In genomic region chr1:44786841-44787426, GRCh38 we compare ENCODE assay signal across 10 cellular contexts. TPM values are rescaled to one million over a fixed set of nuclear protein-coding genes. Genes with fewer than 3 reads are reported as not detected.
DNase-seq lines count a peak whose midpoint lies in the region; ATAC-seq and TF ChIP-seq lines count a peak whose summit lies in the region.
"Had no signal": no experiment of that assay in that cellular context is flagged by ENCODE, and none has a peak within 500 bp of the region (broad histone marks: within the 10 kb centered on the region; RNA-seq: fewer than 3 reads in every experiment).

No MANE protein-coding gene starts in this region.

- peak overlapping the region; percentile 63 for H3K9ac ChIP-seq in HUES64 (ENCODE audit: low read depth, low read length)

- WGBS in HUES64, result 83% methylated on average over 9 of the region's 9 CpGs

- no peaks in the 10 kb centered on the region for H3K27me3 ChIP-seq in BE2C
- H3K27me3 ChIP-seq in HUES64 (ENCODE audit: insufficient read depth, low read length), result peaks cover 11% of the 10 kb centered on the region
- H3K27me3 ChIP-seq: MG63 had no signal

- no peaks in the 10 kb centered on the region for H3K27me3 Mint-ChIP-seq in osteocyte (ENCODE audit: unreplicated experiment)

- no peak for DNase-seq in BE2C
- no peak for DNase-seq in coronary artery (ENCODE audit: low spot score)
- no peak for DNase-seq in osteocyte (ENCODE audit: extremely low spot score, unreplicated experiment)
- no peak for DNase-seq in NCI-H146 treated with DMSO at 0.1 percent for 48 hours (lab: John Stamatoyannopoulos, UW; ENCODE audit: unreplicated experiment)
- DNase-seq in foreskin melanocyte, result no peak
- DNase-seq: MG63 had no signal

- no peak overlapping the region for H3K4me3 Mint-ChIP-seq in osteocyte (ENCODE audit: unreplicated experiment)

- H3K36me3 ChIP-seq in BE2C (no peaks in the 10 kb centered on the region), HUES64 (ENCODE audit: insufficient read depth, low read length) (no peaks in the 10 kb centered on the region)

- H3K4me1 Mint-ChIP-seq in osteocyte (ENCODE audit: unreplicated experiment), result peaks cover 27% of the 10 kb centered on the region

- peaks cover 3% of the 10 kb centered on the region for H3K36me3 Mint-ChIP-seq in osteocyte (ENCODE audit: unreplicated experiment)

- H3K4me3 ChIP-seq in BE2C (ENCODE audit: low read depth, low read length), result peak overlapping the region; percentile 44
- peak overlapping the region; percentile 54; the same call in 1 of the 2 replicates for H3K4me3 ChIP-seq in HUES64 (ENCODE audit: low read length)
- H3K4me3 ChIP-seq in coronary artery, result peak overlapping the region; percentile 76
- H3K4me3 ChIP-seq: MG63 had no signal

- H3K4me1 ChIP-seq in BE2C (no peaks in the 10 kb centered on the region), HUES64 (ENCODE audit: insufficient read depth, low read length) (peaks cover 28% of the 10 kb centered on the region)

- H3K27ac Mint-ChIP-seq in osteocyte (ENCODE audit: unreplicated experiment), result peak overlapping the region; percentile 72

- no peak for ATAC-seq in HG02678 (IDR thresholded peaks at IDR 0.05; ENCODE audit: unreplicated experiment)
- no peak for ATAC-seq in GM18868 (IDR thresholded peaks at IDR 0.05; ENCODE audit: unreplicated experiment)

- no peaks in the 10 kb centered on the region for H3K9me3 Mint-ChIP-seq in osteocyte (ENCODE audit: unreplicated experiment)

- H3K9me3 ChIP-seq in BE2C, result no peaks in the 10 kb centered on the region
- H3K9me3 ChIP-seq in HUES64 (ENCODE audit: insufficient read depth, low read depth, low read length), result no peaks in the 10 kb centered on the region
- H3K9me3 ChIP-seq: left lung, MG63 had no signal

- H3K27ac ChIP-seq in HUES64 (ENCODE audit: low read depth, low read length), result no peak overlapping the region
- peak overlapping the region; percentile 56 to 81 for H3K27ac ChIP-seq in coronary artery

- no peak for TF ChIP-seq CTCF in BE2C (IDR thresholded peaks at IDR 0.05; ENCODE audit: low read depth, low read length)
- no peak for TF ChIP-seq CTCF in coronary artery (IDR thresholded peaks at IDR 0.05)
- no peak for TF ChIP-seq CTCF in osteocyte (IDR thresholded peaks at IDR 0.05)

RNA-seq across cellular contexts. Expression of gene BEST4, which starts 1.0 kb away (rescaled TPM):
- polyA plus RNA-seq in BE2C (2012; ENCODE audit: insufficient read depth, insufficient read length, low read depth), result not detected
- polyA plus RNA-seq in HUES64 (2013, experiment 1 of 2), result 0.55 TPM
- 0.70 TPM for polyA plus RNA-seq in HUES64 (2013, experiment 2 of 2)
- total RNA-seq in osteocyte, result 0.18 and 0.48 TPM in 2 replicates

RNA-seq across cellular contexts. Expression of gene RPS8, which starts 11.6 kb away (rescaled TPM):
- 818 TPM for polyA plus RNA-seq in BE2C (2012; ENCODE audit: insufficient read depth, insufficient read length, low read depth)
- polyA plus RNA-seq in HUES64 (2013, experiment 1 of 2), result 2,195 TPM
- 2,432 TPM for polyA plus RNA-seq in HUES64 (2013, experiment 2 of 2)
- 1,690 and 1,756 TPM in 2 replicates for total RNA-seq in osteocyte

RNA-seq across cellular contexts. Expression of gene PLK3, which starts 13.2 kb away (rescaled TPM):
- polyA plus RNA-seq in BE2C (2012; ENCODE audit: insufficient read depth, insufficient read length, low read depth), result 24.5 TPM
- polyA plus RNA-seq in HUES64 (2013, experiment 1 of 2), result 7.2 TPM
- polyA plus RNA-seq in HUES64 (2013, experiment 2 of 2), result 4.8 TPM
- total RNA-seq in osteocyte, result 43.8 and 57.1 TPM in 2 replicates

RNA-seq across cellular contexts. Expression of gene DYNLT4, which starts 20.2 kb away (rescaled TPM):
- not detected for polyA plus RNA-seq in BE2C (2012; ENCODE audit: insufficient read depth, insufficient read length, low read depth)
- polyA plus RNA-seq in HUES64 (2013, experiment 1 of 2), result not detected
- polyA plus RNA-seq in HUES64 (2013, experiment 2 of 2), result not detected
- 0.48 TPM in 1 of 2 replicates, not detected in the other for total RNA-seq in osteocyte

RNA-seq across cellular contexts. Expression of gene BTBD19, which starts 21.4 kb away (rescaled TPM):
- polyA plus RNA-seq in BE2C (2012; ENCODE audit: insufficient read depth, insufficient read length, low read depth), result 3.3 TPM
- 0.60 TPM for polyA plus RNA-seq in HUES64 (2013, experiment 1 of 2)
- 0.63 TPM for polyA plus RNA-seq in HUES64 (2013, experiment 2 of 2)
- total RNA-seq in osteocyte, result 39.1 and 51.2 TPM in 2 replicates
